Comparison of ENCODE assay signal across 17 cellular contexts in the genomic region with DNA sequence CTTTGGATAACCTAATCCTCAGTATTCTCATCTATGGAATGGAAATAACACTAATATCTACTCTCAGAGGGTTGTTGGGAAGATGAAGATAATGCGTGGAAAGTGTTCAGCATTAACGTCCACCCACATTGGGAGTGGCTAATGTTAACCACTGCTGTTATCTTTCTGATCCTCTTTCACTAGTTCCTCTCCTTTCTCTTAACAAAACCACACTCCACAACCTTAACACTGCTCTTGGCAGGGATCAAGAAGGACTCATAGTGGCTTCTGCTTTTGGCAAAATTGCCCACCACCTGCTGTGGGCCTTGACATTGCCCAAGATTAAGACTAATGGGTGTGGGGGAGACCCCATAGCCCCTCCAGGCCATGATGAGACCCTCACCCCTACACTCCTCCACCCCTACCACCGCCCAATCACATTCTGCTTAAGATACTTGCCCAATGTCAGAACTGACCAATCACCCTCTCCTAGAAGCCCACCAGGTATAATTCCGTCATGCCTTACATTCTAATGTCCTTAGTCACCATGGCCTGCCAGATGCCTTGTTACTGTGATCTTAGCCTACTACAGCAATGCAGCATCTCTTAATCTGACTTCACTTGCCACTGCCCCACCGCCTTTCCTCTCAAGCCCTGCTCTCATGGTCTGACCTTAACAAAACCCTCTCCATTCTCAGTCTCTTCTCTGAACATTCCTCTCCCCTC. TPM values are rescaled to one million over a fixed set of nuclear protein-coding genes. Genes with fewer than 3 reads are reported as not detected.
DNase-seq lines count a peak whose midpoint lies in the region; ATAC-seq, FAIRE-seq and TF ChIP-seq lines count a peak whose summit lies in the region.
"Had no signal": no experiment of that assay in that cellular context is flagged by ENCODE, and none has a peak within 500 bp of the region (broad histone marks: within the 10 kb centered on the region; RNA-seq: fewer than 3 reads in every experiment).

No MANE protein-coding gene starts in this region.

- no CpG with 5 or more reads among the region's 5 CpGs for WGBS in H9 (ENCODE audit: extremely low coverage, insufficient read length, low lambda C conversion rate)
- 73 to 92% (median 81%) methylated on average over 5 of the region's 5 CpGs for WGBS in spleen, 5 donors

- no peak overlapping the region for H2AK5ac ChIP-seq in H9 (ENCODE audit: insufficient read length, low read length)

- peaks cover 2% of the 10 kb centered on the region; the same call in 1 of the 2 replicates for H3K79me2 ChIP-seq in H9 (ENCODE audit: insufficient read depth, low read length)

- no peak overlapping the region for H2AFZ ChIP-seq in H9 (ENCODE audit: low read length)

- peaks cover 5% of the 10 kb centered on the region for H3K79me1 ChIP-seq in H9 (ENCODE audit: insufficient read depth, low read depth, low read length, poor library complexity, severe bottlenecking)

- H3K4me1 ChIP-seq in H9 (ENCODE audit: insufficient read depth, low read length) = no peaks in the 10 kb centered on the region
- H3K4me1 ChIP-seq in spleen = peaks cover 0 to 22% (median 7%) of the 10 kb centered on the region in 6 donors
- H3K4me1 ChIP-seq: HAP-1 had no signal

- no peaks in the 10 kb centered on the region for H3K23me2 ChIP-seq in H9 (ENCODE audit: insufficient read length, low read depth, low read length, poor library complexity, severe bottlenecking)

- no peak overlapping the region for H3K56ac ChIP-seq in H9 (ENCODE audit: insufficient read length, low read depth, low read length)

- H3K27me3 Mint-ChIP-seq in H9 (ENCODE audit: low read depth) = no peaks in the 10 kb centered on the region; the same call in 1 of the 2 replicates
- H3K27me3 Mint-ChIP-seq in natural killer cell treated with Interleukin-12 subunit alpha and Interleukin-12 subunit beta and Interleukin-15 and Interleukin-18, amount 100 ng/mL, for 72 hours = no peaks in the 10 kb centered on the region

- no peaks in the 10 kb centered on the region for H3K4me1 Mint-ChIP-seq in H9
- peaks cover 43 to 45% of the 10 kb centered on the region in 2 donors for H3K4me1 Mint-ChIP-seq in natural killer cell treated with Interleukin-12 subunit alpha and Interleukin-12 subunit beta and Interleukin-15 and Interleukin-18, amount 100 ng/mL, for 72 hours (ENCODE audit: low read depth in 2 of 2)

- no peak overlapping the region for H4K91ac ChIP-seq in H9 (ENCODE audit: insufficient read length, low read depth, low read length)

- FAIRE-seq in GM19239 (lab: Jason Lieb, UNC) = no peak

- no peaks in the 10 kb centered on the region for H3K27me3 ChIP-seq in H9 (ENCODE audit: insufficient read depth, low read length)
- no peaks in the 10 kb centered on the region for H3K27me3 ChIP-seq in brain microvascular endothelial cell (replicated peaks)
- no peaks in the 10 kb centered on the region for H3K27me3 ChIP-seq in spleen (replicated peaks in 1 of 7)
- H3K27me3 ChIP-seq: body of pancreas had no signal

- no peaks in the 10 kb centered on the region for H3K9me3 Mint-ChIP-seq in H9
- no peaks in the 10 kb centered on the region for H3K9me3 Mint-ChIP-seq in natural killer cell treated with Interleukin-12 subunit alpha and Interleukin-12 subunit beta and Interleukin-15 and Interleukin-18, amount 100 ng/mL, for 72 hours
- H3K9me3 Mint-ChIP-seq: CD8-positive, alpha-beta T cell had no signal

- intact Hi-C loops in spleen (cut with DNase I; ENCODE audit: low total_unique reads) = no loop called here

- no peak overlapping the region for H3K4ac ChIP-seq in H9 (ENCODE audit: low read depth, low read length)

- no peak overlapping the region for H4K5ac ChIP-seq in H9 (ENCODE audit: insufficient read length, low read depth, low read length)

- TF ChIP-seq CTCF in H9 (conservative IDR thresholded peaks at IDR 0.05) = no peak
- no peak for TF ChIP-seq CTCF in brain microvascular endothelial cell (IDR thresholded peaks at IDR 0.05; ENCODE audit: low read depth, low read length, missing control alignments)
- TF ChIP-seq CTCF in spleen (IDR thresholded peaks at IDR 0.05 in 8 of 11, conservative IDR thresholded peaks at IDR 0.05 in 3 of 11) = no peak

- H3K36me3 ChIP-seq in brain microvascular endothelial cell (replicated peaks) = peaks cover 38% of the 10 kb centered on the region
- H3K36me3 ChIP-seq in spleen = peaks cover 0 to 87% (median 7%) of the 10 kb centered on the region in 6 donors

- H3K18ac ChIP-seq in H9 (ENCODE audit: insufficient read length, low read depth, low read length) = no peak overlapping the region

- in situ Hi-C loops in brain microvascular endothelial cell (cut with HindIII; ENCODE audit: low pct_ligation_motif_present, low sequenced_read_pairs) = no loop called here

- H3K14ac ChIP-seq in H9 (ENCODE audit: insufficient read depth, low read length) = no peak overlapping the region

- peak overlapping the region in 2 of 3 experiments; percentile 87 to 90; a peak in 6 of 7 replicates for H3K27ac Mint-ChIP-seq in H9
- peak overlapping the region; percentile 50 to 82 for H3K27ac Mint-ChIP-seq in natural killer cell treated with Interleukin-12 subunit alpha and Interleukin-12 subunit beta and Interleukin-15 and Interleukin-18, amount 100 ng/mL, for 72 hours
- H3K27ac Mint-ChIP-seq: CD8-positive, alpha-beta T cell had no signal

- H4K8ac ChIP-seq in H9 (replicated peaks; ENCODE audit: insufficient read length, low read depth, low read length) = no peak overlapping the region

- H2BK20ac ChIP-seq in H9 (ENCODE audit: low read depth, low read length, poor library complexity, severe bottlenecking) = no peak overlapping the region

- no peak overlapping the region for H3K4me3 ChIP-seq in brain microvascular endothelial cell (ENCODE audit: low read depth, low read length)
- no peak overlapping the region for H3K4me3 ChIP-seq in spleen
- H3K4me3 ChIP-seq: body of pancreas, HAP-1 had no signal

- H3K9me3 ChIP-seq in H9 (ENCODE audit: control insufficient read depth, low read depth, low read length) (no peaks in the 10 kb centered on the region), spleen (no peaks in the 10 kb centered on the region)
- H3K9me3 ChIP-seq: body of pancreas, HAP-1 had no signal

- no peak overlapping the region for H3K4me2 ChIP-seq in H9 (ENCODE audit: insufficient read depth, insufficient read length, low read length)

- no peak for ATAC-seq in natural killer cell treated with Interleukin-12 subunit alpha and Interleukin-12 subunit beta and Interleukin-15 and Interleukin-18, amount 100 ng/mL, for 72 hours
- ATAC-seq: body of pancreas; CD8-positive, alpha-beta T cell; left cardiac atrium; Right ventricle myocardium inferior; sciatic nerve had no signal

- H2BK5ac ChIP-seq in H9 (ENCODE audit: insufficient read length, low read length) = no peak overlapping the region

- peaks cover 2% of the 10 kb centered on the region for H4K20me1 ChIP-seq in H9 (ENCODE audit: control insufficient read depth, insufficient read depth, insufficient read length)

- H3K36me3 Mint-ChIP-seq in H9 (ENCODE audit: insufficient read depth in 1 of 3, low read depth in 3 of 3) = peaks cover 64 to 92% (median 89%) of the 10 kb centered on the region in 3 experiments
- H3K36me3 Mint-ChIP-seq in natural killer cell treated with Interleukin-12 subunit alpha and Interleukin-12 subunit beta and Interleukin-15 and Interleukin-18, amount 100 ng/mL, for 72 hours = peaks cover 32% of the 10 kb centered on the region

- no peak overlapping the region; a peak in 1 of 5 replicates for H3K4me3 Mint-ChIP-seq in H9
- peak overlapping the region; percentile 53 for H3K4me3 Mint-ChIP-seq in natural killer cell treated with Interleukin-12 subunit alpha and Interleukin-12 subunit beta and Interleukin-15 and Interleukin-18, amount 100 ng/mL, for 72 hours
- H3K4me3 Mint-ChIP-seq: CD8-positive, alpha-beta T cell had no signal

- no peak overlapping the region for H3K9ac ChIP-seq in H9 (ENCODE audit: extremely low read depth, insufficient read length, low read length)

- no peak overlapping the region for H2BK12ac ChIP-seq in H9 (ENCODE audit: insufficient read length, low read depth, low read length)

- H2BK15ac ChIP-seq in H9 (ENCODE audit: low read depth, low read length) = no peak overlapping the region

- TF ChIP-seq POLR2A in spleen (IDR thresholded peaks at IDR 0.05) = no peak

- DNase-seq in H9 (no peak), OCI-M1 (lab: John Stamatoyannopoulos, UW) (peak; percentile 83), brain microvascular endothelial cell (peak; percentile 27), SHP77 treated with DMSO at 0.1 percent for 48 hours (lab: John Stamatoyannopoulos, UW) (no peak), GM19239 (ENCODE audit: insufficient read length, low spot score) (no peak), activated gamma-delta T cell treated with Interleukin-2 at 50 U/mL for 16 hours (no peak), spleen (no peak)
- no peak for DNase-seq in natural killer cell treated with Interleukin-12 subunit alpha and Interleukin-12 subunit beta and Interleukin-15 and Interleukin-18, amount 100 ng/mL, for 72 hours (ENCODE audit: low spot score)
- DNase-seq: activated CD4-positive, alpha-beta T cell treated with anti-CD3 and anti-CD28 coated beads for 1 hour; body of pancreas; CD8-positive, alpha-beta T cell; left cardiac atrium; NCI-H1436 treated with DMSO at 0.1 percent for 48 hours; NCI-H526 had no signal

- no peak overlapping the region for H2BK120ac ChIP-seq in H9 (ENCODE audit: low read depth, low read length, poor library complexity, severe bottlenecking)

- no peak overlapping the region for H3K27ac ChIP-seq in H9 (ENCODE audit: insufficient read length, low read depth, low read length)
- H3K27ac ChIP-seq in brain microvascular endothelial cell = no peak overlapping the region
- peak overlapping the region in 3 of 8 donors; percentile 8 to 51 (median 28) for H3K27ac ChIP-seq in spleen
- H3K27ac ChIP-seq: body of pancreas had no signal

- H3T11ph ChIP-seq in H9 (ENCODE audit: low read length) = no peak overlapping the region

- H3K23ac ChIP-seq in H9 (ENCODE audit: insufficient read length, low read depth, low read length) = no peak overlapping the region

RNA-seq across cellular contexts. Expression of a gene that starts 27.2 kb away (rescaled TPM):
- total RNA-seq in H9 (2021) (318 and 340 TPM in 2 replicates), spleen (100 to 1,000 TPM; 112 to 370 (median 284) TPM)
- 100 to 1,000 TPM; 124 to 187 TPM for total RNA-seq in natural killer cell treated with Interleukin-12 subunit alpha and Interleukin-12 subunit beta and Interleukin-15 and Interleukin-18, amount 100 ng/mL, for 72 hours
- polyA plus RNA-seq in spleen = 10 to 100 TPM in 1 of 3 donors, 1 to 10 TPM in 2; 7.0 to 29.7 (median 9.1) TPM

RNA-seq across cellular contexts. Expression of a gene that starts 58.7 kb away (rescaled TPM):
- total RNA-seq in H9 (2021) (0.55 and 0.59 TPM in 2 replicates), spleen (1 to 10 TPM; 2.7 to 6.4 (median 3.7) TPM)
- total RNA-seq in natural killer cell treated with Interleukin-12 subunit alpha and Interleukin-12 subunit beta and Interleukin-15 and Interleukin-18, amount 100 ng/mL, for 72 hours = 1 to 10 TPM; 1.5 to 2.1 TPM
- polyA plus RNA-seq in spleen = 1 to 10 TPM in 2 of 3 donors, under 1 TPM in 1; 0.73 to 1.9 (median 1.1) TPM
- total RNA-seq: Right ventricle myocardium inferior had no signal

Comparison
In these comparisons a context has a peak if more than half of its experiments do, and no peak if none do; other contexts are left out.
1. DNase-seq: peak in OCI-M1 (single experiment) and brain microvascular endothelial cell (single experiment); none in H9 (single experiment), natural killer cell treated with Interleukin-12 subunit alpha and Interleukin-12 subunit beta and Interleukin-15 and Interleukin-18, amount 100 ng/mL, for 72 hours (single experiment), SHP77 treated with DMSO at 0.1 percent for 48 hours (single experiment), GM19239 (single experiment), activated gamma-delta T cell treated with Interleukin-2 at 50 U/mL for 16 hours (single experiment) and spleen (single experiment).